In genomic region chr12:20492251-20492728, GRCh38 we compare ENCODE assay signal across 9 cellular contexts.
DNase-seq lines count a peak whose midpoint lies in the region; ATAC-seq and TF ChIP-seq lines count a peak whose summit lies in the region.
"Had no signal": no experiment of that assay in that cellular context is flagged by ENCODE, and none has a peak within 500 bp of the region (broad histone marks: within the 10 kb centered on the region; RNA-seq: fewer than 3 reads in every experiment).

No MANE protein-coding gene starts in this region.

- H3K27ac ChIP-seq in osteoblast (ENCODE audit: low read depth, low read length), result peak overlapping the region; percentile 53

- peaks cover 9% of the 10 kb centered on the region for H3K4me1 Mint-ChIP-seq in activated T-cell treated with anti-CD3 and anti-CD28 coated beads, Interleukin-2, amount 50 U/mL, for 72 hours (ENCODE audit: low read depth)

- H3K79me2 ChIP-seq in osteoblast (ENCODE audit: insufficient read depth, low read length), result peaks cover 7% of the 10 kb centered on the region

- DNase-seq in NCI-H82 (lab: John Stamatoyannopoulos, UW) (peak; percentile 53), NCI-H82 treated with DMSO at 0.1 percent for 48 hours (lab: John Stamatoyannopoulos, UW; ENCODE audit: unreplicated experiment) (no peak), LoVo (ENCODE audit: low spot score) (peak; percentile 23), osteoblast (ENCODE audit: insufficient read length, low spot score, missing footprints) (no peak), NCI-H1930 (lab: John Stamatoyannopoulos, UW) (no peak), GM19238 (ENCODE audit: insufficient read length, low spot score) (no peak), NCI-H526 (lab: John Stamatoyannopoulos, UW) (no peak)
- peak; percentile 18 to 22 for DNase-seq in activated T-cell treated with anti-CD3 and anti-CD28 coated beads, Interleukin-2, amount 50 U/mL, for 72 hours
- DNase-seq: NCI-H1092 treated with DMSO at 0.1 percent for 48 hours had no signal

- H3K4me3 Mint-ChIP-seq in activated T-cell treated with anti-CD3 and anti-CD28 coated beads, Interleukin-2, amount 50 U/mL, for 72 hours, result peak overlapping the region in 1 of 2 donors; percentile 6

- TF ChIP-seq CTCF in osteoblast (IDR thresholded peaks at IDR 0.05; ENCODE audit: extremely low read depth, low read depth, low read length), result no peak

- H3K9me3 Mint-ChIP-seq in activated T-cell treated with anti-CD3 and anti-CD28 coated beads, Interleukin-2, amount 50 U/mL, for 72 hours, result peaks cover 0 to 2% of the 10 kb centered on the region in 2 donors

- H2AFZ ChIP-seq in osteoblast (ENCODE audit: low read length), result peak overlapping the region; percentile 21

- H4K20me1 ChIP-seq in osteoblast (ENCODE audit: insufficient read depth, low read length), result no peaks in the 10 kb centered on the region

- H3K9me3 ChIP-seq in osteoblast (ENCODE audit: low read depth, low read length), result no peaks in the 10 kb centered on the region

- H3K27me3 Mint-ChIP-seq in activated T-cell treated with anti-CD3 and anti-CD28 coated beads, Interleukin-2, amount 50 U/mL, for 72 hours (ENCODE audit: low read depth), result no peaks in the 10 kb centered on the region

- H3K4me3 ChIP-seq in osteoblast (ENCODE audit: insufficient read depth, low read length), result peak overlapping the region; percentile 1

- H3K4me2 ChIP-seq in osteoblast (ENCODE audit: insufficient read depth, low read length), result peak overlapping the region; percentile 26

- no peaks in the 10 kb centered on the region for H3K27me3 ChIP-seq in osteoblast (ENCODE audit: insufficient read depth, low read length)

- no peak overlapping the region for H3K27ac Mint-ChIP-seq in activated T-cell treated with anti-CD3 and anti-CD28 coated beads, Interleukin-2, amount 50 U/mL, for 72 hours

- peak; percentile 92 to 97 for ATAC-seq in activated T-cell treated with anti-CD3 and anti-CD28 coated beads, Interleukin-2, amount 50 U/mL, for 72 hours (replicated peaks in 1 of 2)

- no peaks in the 10 kb centered on the region for H3K36me3 ChIP-seq in osteoblast (ENCODE audit: insufficient read depth, low read length)

- peaks cover 50% of the 10 kb centered on the region for H3K4me1 ChIP-seq in osteoblast (ENCODE audit: insufficient read depth, low read length)

- no peaks in the 10 kb centered on the region for H3K36me3 Mint-ChIP-seq in activated T-cell treated with anti-CD3 and anti-CD28 coated beads, Interleukin-2, amount 50 U/mL, for 72 hours (ENCODE audit: insufficient read depth in 2 of 2)

Comparison
In these comparisons a context has a peak if more than half of its experiments do, and no peak if none do; other contexts are left out.
1. DNase-seq: peak in NCI-H82 (single experiment), LoVo (single experiment) and activated T-cell treated with anti-CD3 and anti-CD28 coated beads, Interleukin-2, amount 50 U/mL, for 72 hours (2 of 2); none in NCI-H82 treated with DMSO at 0.1 percent for 48 hours (single experiment), osteoblast (single experiment), NCI-H1930 (0 of 2), GM19238 (single experiment) and NCI-H526 (0 of 2).